Comparison of ENCODE assay signal across 8 cellular contexts in genomic region chr11:62574363-62575057, GRCh38. TPM values are rescaled to one million over a fixed set of nuclear protein-coding genes. Genes with fewer than 3 reads are reported as not detected.
DNase-seq lines count a peak whose midpoint lies in the region; ATAC-seq and TF ChIP-seq lines count a peak whose summit lies in the region.

No MANE protein-coding gene starts in this region.

- H3K4me3 ChIP-seq in SK-N-MC (peak overlapping the region; percentile 83), esophagus muscularis mucosa (peak overlapping the region; percentile 74 to 84 (median 81))

- no peak for TF ChIP-seq CTCF in esophagus muscularis mucosa (IDR thresholded peaks at IDR 0.05)
- no peak for TF ChIP-seq CTCF in nephron progenitor cell (IDR thresholded peaks at IDR 0.05)

- H3K4me1 ChIP-seq in esophagus muscularis mucosa, result peaks cover 42 to 69% (median 61%) of the 10 kb centered on the region in 4 donors

- H3K36me3 ChIP-seq in SK-N-MC (ENCODE audit: insufficient read depth, low read length) (peaks cover 65% of the 10 kb centered on the region), esophagus muscularis mucosa (peaks cover 39 to 71% (median 63%) of the 10 kb centered on the region in 4 donors)

- H3K9me3 ChIP-seq in SK-N-MC (ENCODE audit: low read depth, low read length), result no peaks in the 10 kb centered on the region
- H3K9me3 ChIP-seq in esophagus muscularis mucosa, result no peaks in the 10 kb centered on the region

- H3K9ac ChIP-seq in SK-N-MC (ENCODE audit: insufficient read length), result peak overlapping the region; percentile 87

- TF ChIP-seq POLR2A in esophagus muscularis mucosa (IDR thresholded peaks at IDR 0.05; ENCODE audit: low read depth), result no peak

- H3K9me3 Mint-ChIP-seq in nephron progenitor cell, result no peaks in the 10 kb centered on the region

- peaks cover 46% of the 10 kb centered on the region for H3K4me1 Mint-ChIP-seq in nephron progenitor cell

- peak overlapping the region; percentile 100 for H3K27ac Mint-ChIP-seq in nephron progenitor cell

- no peaks in the 10 kb centered on the region for H3K27me3 Mint-ChIP-seq in nephron progenitor cell (ENCODE audit: low read depth, poor library complexity)

- DNase-seq in Right ventricle myocardium inferior (ENCODE audit: missing footprints), result peak; percentile 82
- no peak for DNase-seq in cardiac septum (ENCODE audit: low spot score)
- no peak for DNase-seq in SK-N-MC (ENCODE audit: low read depth, low spot score)
- no peak for DNase-seq in esophagus muscularis mucosa (ENCODE audit: extremely low spot score)
- peak; percentile 53 for DNase-seq in nephron progenitor cell
- DNase-seq in NCI-H2107 (lab: John Stamatoyannopoulos, UW), result no peak

- peak overlapping the region; percentile 100 for H3K4me3 Mint-ChIP-seq in nephron progenitor cell

- H3K36me3 Mint-ChIP-seq in nephron progenitor cell (ENCODE audit: low read depth), result peaks cover 61% of the 10 kb centered on the region

- intact Hi-C loops in Right ventricle myocardium inferior (cut with DNase I), result no loop called here
- intact Hi-C loops in cardiac septum (cut with DNase I), result no loop called here
- intact Hi-C loops in esophagus muscularis mucosa (cut with DNase I), result no loop called here

- ATAC-seq in Right ventricle myocardium inferior (peak; percentile 20), HG03039 (IDR thresholded peaks at IDR 0.05; ENCODE audit: unreplicated experiment) (peak; percentile 9), GM18870 (IDR thresholded peaks at IDR 0.05; ENCODE audit: unreplicated experiment) (no peak)

- H3K27me3 ChIP-seq in esophagus muscularis mucosa, result no peaks in the 10 kb centered on the region

- H3K27ac ChIP-seq in SK-N-MC, result peak overlapping the region; percentile 47; the same call in 1 of the 2 replicates
- H3K27ac ChIP-seq in esophagus muscularis mucosa (replicated peaks in 1 of 4), result peak overlapping the region; percentile 93 to 96 (median 94)

- TF ChIP-seq EP300 in esophagus muscularis mucosa (IDR thresholded peaks at IDR 0.05), result no peak

- WGBS in esophagus muscularis mucosa, result 2% methylated on average over 16 of the region's 33 CpGs

RNA-seq across cellular contexts. Expression of gene EEF1G, which starts 0.8 kb away (rescaled TPM):
- total RNA-seq in Right ventricle myocardium inferior (907 TPM), cardiac septum (735 TPM), esophagus muscularis mucosa (1,000 to 10,000 TPM; 1,068 to 1,537 (median 1,375) TPM)

RNA-seq across cellular contexts. Expression of gene TUT1, which starts 16.8 kb away (rescaled TPM):
- total RNA-seq in Right ventricle myocardium inferior, result 13.7 TPM
- total RNA-seq in cardiac septum, result 11.7 TPM
- 1 to 10 TPM; 4.2 to 8.0 (median 6.0) TPM for total RNA-seq in esophagus muscularis mucosa

RNA-seq across cellular contexts. Expression of gene MTA2, which starts 27.2 kb away (rescaled TPM):
- total RNA-seq in Right ventricle myocardium inferior (34.1 TPM), cardiac septum (36.8 TPM), esophagus muscularis mucosa (10 to 100 TPM; 60.2 to 91.4 (median 88.3) TPM)

RNA-seq across cellular contexts. Expression of gene AHNAK, which starts 27.9 kb away (rescaled TPM):
- total RNA-seq in Right ventricle myocardium inferior, result 332 TPM
- 485 TPM for total RNA-seq in cardiac septum
- total RNA-seq in esophagus muscularis mucosa, result 1,000 to 10,000 TPM; 1,278 to 2,374 (median 1,866) TPM

RNA-seq across cellular contexts. Expression of gene EML3, which starts 38.1 kb away (rescaled TPM):
- 16.4 TPM for total RNA-seq in Right ventricle myocardium inferior
- 29.6 TPM for total RNA-seq in cardiac septum
- total RNA-seq in esophagus muscularis mucosa, result 10 to 100 TPM; 27.0 to 33.6 (median 29.0) TPM

Comparison
In these comparisons a context has a peak if more than half of its experiments do, and no peak if none do; other contexts are left out.
1. DNase-seq: peak in Right ventricle myocardium inferior (single experiment) and nephron progenitor cell (single experiment); none in cardiac septum (single experiment), SK-N-MC (single experiment), esophagus muscularis mucosa (single experiment) and NCI-H2107 (single experiment).